ENCODE assay signal across 12 cellular contexts in the genomic region with DNA sequence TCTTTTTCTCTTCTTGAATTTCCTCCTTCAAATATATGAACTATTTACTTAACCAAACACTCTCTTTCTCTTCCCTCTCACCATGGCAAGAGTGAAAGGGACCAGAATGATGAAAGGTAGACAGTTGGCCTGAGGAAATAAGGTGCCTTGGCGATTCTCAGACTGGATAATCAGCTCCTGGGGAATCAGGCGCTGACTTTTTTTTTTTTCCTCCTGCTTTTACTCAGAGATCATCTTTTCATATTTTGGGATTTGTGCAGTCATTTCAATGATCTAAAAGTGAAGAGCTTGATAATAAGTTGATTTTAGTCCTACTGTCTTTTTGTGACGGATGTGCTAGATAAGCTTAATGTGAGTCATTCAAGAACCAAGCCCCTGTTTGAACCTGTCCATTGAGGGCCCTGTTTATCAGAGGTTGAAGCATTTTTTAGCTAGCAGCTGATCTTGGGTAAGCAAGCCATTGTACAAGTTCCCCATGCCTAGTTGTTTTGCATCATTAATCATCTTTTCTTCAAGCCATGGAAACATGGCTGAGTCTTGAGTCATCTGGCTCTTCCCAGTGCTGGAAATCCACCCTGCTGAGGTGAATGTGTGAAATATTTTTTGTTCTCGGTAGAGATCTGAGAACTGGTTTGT. TPM values are rescaled to one million over a fixed set of nuclear protein-coding genes. Genes with fewer than 3 reads are reported as not detected.
DNase-seq lines count a peak whose midpoint lies in the region; ATAC-seq and TF ChIP-seq lines count a peak whose summit lies in the region.
"Had no signal": no experiment of that assay in that cellular context is flagged by ENCODE, and none has a peak within 500 bp of the region (broad histone marks: within the 10 kb centered on the region; RNA-seq: fewer than 3 reads in every experiment).

No MANE protein-coding gene starts in this region.

- no TSS peak for BruUV-seq in A673 (replicated peaks; lab: Mats Ljungman, UMichigan)

- H3K9ac ChIP-seq in iPS-20b (ENCODE audit: low read depth, low read length), result peak overlapping the region; percentile 63; the same call in 1 of the 2 replicates

- TF ChIP-seq CTCF in A673 (conservative IDR thresholded peaks at IDR 0.05; ENCODE audit: low read depth, low read length) (no peak), ascending aorta (IDR thresholded peaks at IDR 0.05) (no peak)

- DNase-seq in A673 (ENCODE audit: low spot score), result peak; percentile 65
- DNase-seq in HPDE6-E6E7 (ENCODE audit: extremely low spot score), result peak; percentile 67
- DNase-seq in ascending aorta (ENCODE audit: low spot score in 2 of 2), result no peak
- no peak for DNase-seq in NCI-H2171 treated with DMSO at 0.1 percent for 48 hours (lab: John Stamatoyannopoulos, UW)
- DNase-seq in GM19240 (ENCODE audit: insufficient read length, low spot score), result no peak
- DNase-seq in activated naive CD4-positive, alpha-beta T cell treated with anti-CD3 and anti-CD28 coated beads, Interleukin-2, amount 50 U/mL, for 72 hours (ENCODE audit: low spot score in 2 of 2), result no peak
- no peak for DNase-seq in caudate nucleus (lab: John Stamatoyannopoulos, UW)
- DNase-seq: activated CD8-positive, alpha-beta T cell treated with anti-CD3 and anti-CD28 coated beads for 36 hours; CD4-positive, CD25-positive, alpha-beta regulatory T cell; NCI-H774; posterior cingulate gyrus had no signal

- H3K4me1 ChIP-seq in A673 (ENCODE audit: insufficient read depth, low read length, poor library complexity, severe bottlenecking), result peaks cover 34% of the 10 kb centered on the region
- peaks cover 3 to 35% of the 10 kb centered on the region in 2 donors for H3K4me1 ChIP-seq in ascending aorta
- peaks cover 66% of the 10 kb centered on the region for H3K4me1 ChIP-seq in iPS-20b (ENCODE audit: insufficient read depth, low read length)

- H3K36me3 ChIP-seq in A673 (ENCODE audit: insufficient read depth, low read length, poor library complexity, severe bottlenecking), result no peaks in the 10 kb centered on the region
- no peaks in the 10 kb centered on the region for H3K36me3 ChIP-seq in ascending aorta
- H3K36me3 ChIP-seq in iPS-20b (ENCODE audit: insufficient read depth, low read depth, low read length), result no peaks in the 10 kb centered on the region

- CTCF ChIA-PET in A673 (lab: Charles Lee), result no interaction called here

- H3K27ac ChIP-seq in A673 (ENCODE audit: low read depth, low read length, poor library complexity, severe bottlenecking) (peak overlapping the region; percentile 5), ascending aorta (peak overlapping the region; percentile 63 to 70), iPS-20b (ENCODE audit: low read length) (peak overlapping the region; percentile 59), caudate nucleus (ENCODE audit: low read depth, low read length) (no peak overlapping the region)

- POLR2A ChIA-PET in A673 (lab: Charles Lee; ENCODE audit: low non-redundant PET), result no interaction called here

- no peaks in the 10 kb centered on the region for H3K36me3 Mint-ChIP-seq in activated naive CD4-positive, alpha-beta T cell treated with anti-CD3 and anti-CD28 coated beads, Interleukin-2, amount 50 U/mL, for 72 hours
- H3K36me3 Mint-ChIP-seq: CD4-positive, CD25-positive, alpha-beta regulatory T cell had no signal

- H3K4me3 ChIP-seq in A673 (ENCODE audit: low read depth, low read length, poor library complexity, severe bottlenecking) (no peak overlapping the region), ascending aorta (peak overlapping the region in 1 of 2 donors; percentile 19), iPS-20b (ENCODE audit: low read length) (peak overlapping the region; percentile 56; the same call in 1 of the 2 replicates)

- no peak for ATAC-seq in activated naive CD4-positive, alpha-beta T cell treated with anti-CD3 and anti-CD28 coated beads, Interleukin-2, amount 50 U/mL, for 72 hours
- ATAC-seq: activated CD8-positive, alpha-beta T cell treated with anti-CD3 and anti-CD28 coated beads for 36 hours had no signal

- H3K9me3 ChIP-seq in A673 (ENCODE audit: low read depth, low read length, poor library complexity, severe bottlenecking), result no peaks in the 10 kb centered on the region
- H3K9me3 ChIP-seq in ascending aorta, result no peaks in the 10 kb centered on the region
- H3K9me3 ChIP-seq in iPS-20b (ENCODE audit: insufficient read depth, low read depth, low read length), result no peaks in the 10 kb centered on the region

- H3K27ac Mint-ChIP-seq in activated naive CD4-positive, alpha-beta T cell treated with anti-CD3 and anti-CD28 coated beads, Interleukin-2, amount 50 U/mL, for 72 hours, result no peak overlapping the region
- H3K27ac Mint-ChIP-seq: activated CD8-positive, alpha-beta T cell treated with anti-CD3 and anti-CD28 coated beads for 36 hours; CD4-positive, CD25-positive, alpha-beta regulatory T cell had no signal

- H3K27me3 ChIP-seq in A673 (replicated peaks; ENCODE audit: insufficient read depth, low read depth, low read length, poor library complexity), result no peaks in the 10 kb centered on the region
- H3K27me3 ChIP-seq in ascending aorta, result no peaks in the 10 kb centered on the region
- no peaks in the 10 kb centered on the region for H3K27me3 ChIP-seq in iPS-20b (ENCODE audit: insufficient read depth, low read length)

- intact Hi-C loops in A673 (cut with micrococcal nuclease; ENCODE audit: unreplicated experiment), result no loop called here
- intact Hi-C loops in ascending aorta (cut with DNase I), result loop anchor here (2.0 kb wide), 1 partner anchor 40 kb away; the partner anchor contains the start of gene ITSN1

- no peaks in the 10 kb centered on the region for H3K9me3 Mint-ChIP-seq in activated naive CD4-positive, alpha-beta T cell treated with anti-CD3 and anti-CD28 coated beads, Interleukin-2, amount 50 U/mL, for 72 hours
- H3K9me3 Mint-ChIP-seq: activated CD8-positive, alpha-beta T cell treated with anti-CD3 and anti-CD28 coated beads for 36 hours; CD4-positive, CD25-positive, alpha-beta regulatory T cell had no signal

RNA-seq across cellular contexts. Expression of gene ITSN1, which starts 40.8 kb away (rescaled TPM):
- total RNA-seq in A673 (2021) (54.2 and 57.2 TPM in 2 replicates), ascending aorta (95.0 TPM)
- 1 to 10 TPM; 5.3 to 6.7 TPM for total RNA-seq in activated naive CD4-positive, alpha-beta T cell treated with anti-CD3 and anti-CD28 coated beads, Interleukin-2, amount 50 U/mL, for 72 hours

RNA-seq across cellular contexts. Expression of gene CRYZL1, which starts 41.6 kb away (rescaled TPM):
- 46.6 and 55.7 TPM in 2 replicates for total RNA-seq in A673 (2021)
- total RNA-seq in ascending aorta, result 20.0 TPM
- total RNA-seq in activated naive CD4-positive, alpha-beta T cell treated with anti-CD3 and anti-CD28 coated beads, Interleukin-2, amount 50 U/mL, for 72 hours, result 10 to 100 TPM; 31.9 to 39.5 TPM

Comparison
In these comparisons a context has a peak if more than half of its experiments do, and no peak if none do; other contexts are left out.
1. DNase-seq: peak in A673 (single experiment) and HPDE6-E6E7 (single experiment); none in ascending aorta (0 of 2), NCI-H2171 treated with DMSO at 0.1 percent for 48 hours (single experiment), GM19240 (single experiment), activated naive CD4-positive, alpha-beta T cell treated with anti-CD3 and anti-CD28 coated beads, Interleukin-2, amount 50 U/mL, for 72 hours (0 of 2) and caudate nucleus (0 of 61).